Comparison of ENCODE assay signal across 28 cellular contexts in genomic region chr2:133776936-133777587, GRCh38.
"Had no signal": no experiment of that assay in that cellular context is flagged by ENCODE, and none has a peak within 500 bp of the region (broad histone marks: within the 10 kb centered on the region; RNA-seq: fewer than 3 reads in every experiment).

No MANE protein-coding gene starts in this region.

- H3K27me3 Mint-ChIP-seq: activated CD4-positive, alpha-beta memory T cell treated with anti-CD3 and anti-CD28 coated beads for 36 hours; activated naive CD4-positive, alpha-beta T cell treated with anti-CD3 and anti-CD28 coated beads, Interleukin-2, amount 10 ng/mL, durations not matched to agents 7 days and 5 days; activated naive CD8-positive, alpha-beta T cell treated with anti-CD3 and anti-CD28 coated beads, Interleukin-2, amount 50 U/mL, for 24 hours had no signal

- DNase-seq: activated CD4-positive, alpha-beta memory T cell treated with anti-CD3 and anti-CD28 coated beads for 36 hours; activated CD4-positive, alpha-beta T cell treated with anti-CD3 and anti-CD28 coated beads for 4 hours; activated CD4-positive, alpha-beta T cell treated with anti-CD3 and anti-CD28 coated beads, Interleukin-2, amount 50 U/mL, for 1 hour; activated CD8-positive, alpha-beta memory T cell treated with anti-CD3 and anti-CD28 coated beads, Interleukin-2, amount 50 U/mL, for 4 hours; activated effector memory CD4-positive, alpha-beta T cell treated with Interleukin-2 at 50 U/mL for 16 hours; activated naive CD4-positive, alpha-beta T cell treated with anti-CD3 and anti-CD28 coated beads, Interleukin-2, amount 10 ng/mL, durations not matched to agents 7 days and 5 days; activated naive CD8-positive, alpha-beta T cell treated with anti-CD3 and anti-CD28 coated beads, Interleukin-2, amount 50 U/mL, for 24 hours; activated T-cell treated with anti-CD3 and anti-CD28 coated beads for 4 hours; activated T-cell treated with anti-CD3 and anti-CD28 coated beads, Interleukin-2, amount 50 U/mL, for 48 hours; aorta; brain microvascular endothelial cell; central memory CD4-positive, alpha-beta T cell; Kasumi-1; KG1; MM.1S; MV-4-11; NCI-H1092; NCI-H1436 treated with DMSO at 0.1 percent for 48 hours; NCI-H1694 treated with DMSO at 0.1 percent for 48 hours; NCI-H2029; NCI-H345; NCI-H510A; NCI-H748 treated with DMSO at 0.1 percent for 48 hours; Right ventricle myocardium superior had no signal

- H3K4me3 Mint-ChIP-seq: activated CD4-positive, alpha-beta memory T cell treated with anti-CD3 and anti-CD28 coated beads for 36 hours; activated naive CD4-positive, alpha-beta T cell treated with anti-CD3 and anti-CD28 coated beads, Interleukin-2, amount 10 ng/mL, durations not matched to agents 7 days and 5 days; activated naive CD8-positive, alpha-beta T cell; activated naive CD8-positive, alpha-beta T cell treated with anti-CD3 and anti-CD28 coated beads, Interleukin-2, amount 50 U/mL, for 24 hours; T-helper 1 cell treated with Interleukin-12 subunit alpha and Interleukin-12 subunit beta and Interleukin-4 antibody, amounts not matched to agents 30 μg/mL and 1 μg/mL, for 36 hours; T-helper 2 cell treated with Interferon-gamma antibody and Interleukin-4, amounts not matched to agents 5 μg/mL and 100 μg/mL, for 36 hours had no signal

- H3K36me3 ChIP-seq: brain microvascular endothelial cell had no signal

- ATAC-seq: activated naive CD8-positive, alpha-beta T cell treated with anti-CD3 and anti-CD28 coated beads, Interleukin-2, amount 50 U/mL, for 24 hours had no signal

- H3K27ac ChIP-seq: brain microvascular endothelial cell, PC-9 had no signal

- H3K4me1 Mint-ChIP-seq: activated naive CD4-positive, alpha-beta T cell treated with anti-CD3 and anti-CD28 coated beads, Interleukin-2, amount 10 ng/mL, durations not matched to agents 7 days and 5 days; activated naive CD8-positive, alpha-beta T cell treated with anti-CD3 and anti-CD28 coated beads, Interleukin-2, amount 50 U/mL, for 24 hours had no signal

- H3K9me3 Mint-ChIP-seq: activated CD4-positive, alpha-beta memory T cell treated with anti-CD3 and anti-CD28 coated beads for 36 hours; activated naive CD4-positive, alpha-beta T cell treated with anti-CD3 and anti-CD28 coated beads, Interleukin-2, amount 10 ng/mL, durations not matched to agents 7 days and 5 days; activated naive CD8-positive, alpha-beta T cell treated with anti-CD3 and anti-CD28 coated beads, Interleukin-2, amount 50 U/mL, for 24 hours; T-helper 1 cell treated with Interleukin-12 subunit alpha and Interleukin-12 subunit beta and Interleukin-4 antibody, amounts not matched to agents 30 μg/mL and 1 μg/mL, for 36 hours; T-helper 2 cell treated with Interferon-gamma antibody and Interleukin-4, amounts not matched to agents 5 μg/mL and 100 μg/mL, for 36 hours had no signal

- H3K27me3 ChIP-seq: brain microvascular endothelial cell had no signal

- H3K4me3 ChIP-seq: PC-9 had no signal

- H3K36me3 Mint-ChIP-seq: activated CD4-positive, alpha-beta memory T cell treated with anti-CD3 and anti-CD28 coated beads for 36 hours; activated naive CD4-positive, alpha-beta T cell treated with anti-CD3 and anti-CD28 coated beads, Interleukin-2, amount 10 ng/mL, durations not matched to agents 7 days and 5 days; activated naive CD8-positive, alpha-beta T cell had no signal

- H3K27ac Mint-ChIP-seq: activated CD4-positive, alpha-beta memory T cell treated with anti-CD3 and anti-CD28 coated beads for 36 hours; activated naive CD4-positive, alpha-beta T cell treated with anti-CD3 and anti-CD28 coated beads, Interleukin-2, amount 10 ng/mL, durations not matched to agents 7 days and 5 days; activated naive CD8-positive, alpha-beta T cell; activated naive CD8-positive, alpha-beta T cell treated with anti-CD3 and anti-CD28 coated beads, Interleukin-2, amount 50 U/mL, for 24 hours; T-helper 1 cell treated with Interleukin-12 subunit alpha and Interleukin-12 subunit beta and Interleukin-4 antibody, amounts not matched to agents 30 μg/mL and 1 μg/mL, for 36 hours; T-helper 2 cell treated with Interferon-gamma antibody and Interleukin-4, amounts not matched to agents 5 μg/mL and 100 μg/mL, for 36 hours had no signal
